8 cellular contexts compared by ENCODE assay signal in the genomic region with DNA sequence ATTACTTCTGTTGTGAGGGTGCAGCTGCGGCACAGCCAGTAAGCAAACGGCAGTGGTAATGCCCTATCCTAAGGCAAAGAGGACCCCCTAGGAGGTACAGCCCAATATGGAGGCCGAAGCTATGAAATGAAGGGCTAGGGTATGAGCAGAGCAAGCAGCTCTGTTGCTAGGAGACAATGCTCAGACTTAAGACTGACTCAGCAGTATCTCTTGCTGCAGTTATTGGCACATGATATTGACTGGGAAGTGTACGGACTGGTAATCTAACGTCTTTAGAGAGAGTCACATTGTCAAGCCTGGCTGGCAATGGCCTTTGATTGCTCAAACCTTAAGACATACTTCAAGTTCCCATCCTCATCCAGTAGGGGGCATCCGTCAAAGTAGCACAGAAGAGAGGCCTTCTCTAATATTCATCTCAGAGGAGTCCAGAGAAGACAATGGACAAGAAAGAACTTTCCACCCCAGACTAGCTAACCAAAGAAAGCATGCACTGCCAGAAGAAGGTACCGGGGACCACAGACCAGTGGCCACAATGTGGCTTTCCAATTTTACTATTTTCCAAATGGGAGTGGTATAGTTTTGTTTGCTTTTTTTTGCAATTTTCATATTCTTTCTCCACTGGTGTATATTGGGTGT. TPM values are rescaled to one million over a fixed set of nuclear protein-coding genes. Genes with fewer than 3 reads are reported as not detected.
DNase-seq lines count a peak whose midpoint lies in the region; ATAC-seq and TF ChIP-seq lines count a peak whose summit lies in the region.

No MANE protein-coding gene starts in this region.

- ATAC-seq in GM21381 (IDR thresholded peaks at IDR 0.05; ENCODE audit: unreplicated experiment), result no peak
- ATAC-seq in activated T-helper 17 cell treated with anti-CD3 and anti-CD28 coated beads, Interleukin-2, amount 50 U/mL, for 72 hours (replicated peaks), result no peak

- no peak overlapping the region for H3K4me3 Mint-ChIP-seq in mesothelial cell of epicardium
- H3K4me3 Mint-ChIP-seq in activated T-helper 17 cell treated with anti-CD3 and anti-CD28 coated beads, Interleukin-2, amount 50 U/mL, for 72 hours, result no peak overlapping the region

- no peaks in the 10 kb centered on the region for H3K9me3 Mint-ChIP-seq in mesothelial cell of epicardium
- no peaks in the 10 kb centered on the region for H3K9me3 Mint-ChIP-seq in activated T-helper 17 cell treated with anti-CD3 and anti-CD28 coated beads, Interleukin-2, amount 50 U/mL, for 72 hours

- H3K27me3 Mint-ChIP-seq in mesothelial cell of epicardium (ENCODE audit: low read depth), result peaks cover 36% of the 10 kb centered on the region
- H3K27me3 Mint-ChIP-seq in activated T-helper 17 cell treated with anti-CD3 and anti-CD28 coated beads, Interleukin-2, amount 50 U/mL, for 72 hours, result peaks cover 4% of the 10 kb centered on the region

- no peaks in the 10 kb centered on the region for H3K36me3 Mint-ChIP-seq in mesothelial cell of epicardium
- no peaks in the 10 kb centered on the region for H3K36me3 Mint-ChIP-seq in activated T-helper 17 cell treated with anti-CD3 and anti-CD28 coated beads, Interleukin-2, amount 50 U/mL, for 72 hours (ENCODE audit: low read depth)

- peak; percentile 64; the same call in 1 of the 2 replicates for TF ChIP-seq CTCF in GM12874 (IDR thresholded peaks at IDR 0.05; ENCODE audit: insufficient read depth, low read depth, low read length)
- peak; percentile 70 for TF ChIP-seq CTCF in mesothelial cell of epicardium (IDR thresholded peaks at IDR 0.05; ENCODE audit: unreplicated experiment)

- no peak overlapping the region for H3K27ac Mint-ChIP-seq in mesothelial cell of epicardium
- H3K27ac Mint-ChIP-seq in activated T-helper 17 cell treated with anti-CD3 and anti-CD28 coated beads, Interleukin-2, amount 50 U/mL, for 72 hours, result no peak overlapping the region

- H3K4me1 Mint-ChIP-seq in mesothelial cell of epicardium, result no peaks in the 10 kb centered on the region
- H3K4me1 Mint-ChIP-seq in activated T-helper 17 cell treated with anti-CD3 and anti-CD28 coated beads, Interleukin-2, amount 50 U/mL, for 72 hours, result no peaks in the 10 kb centered on the region

- peak; percentile 70 for DNase-seq in AG20443 (ENCODE audit: low spot score)
- peak; percentile 77 for DNase-seq in NCI-H82 (lab: John Stamatoyannopoulos, UW)
- peak; percentile 42 for DNase-seq in cerebellar cortex (ENCODE audit: low spot score)
- no peak for DNase-seq in mesothelial cell of epicardium (ENCODE audit: low spot score in 2 of 2, unreplicated experiment in 2 of 2)
- no peak for DNase-seq in cerebellar nuclear complex (lab: John Stamatoyannopoulos, UW)

RNA-seq across cellular contexts. Expression of a gene that starts 37.0 kb away (rescaled TPM):
- total RNA-seq in mesothelial cell of epicardium, result not detected in 3 replicates
- under 1 TPM in 1 of 2 donors, not detected in 1; 0.08 TPM for total RNA-seq in activated T-helper 17 cell treated with anti-CD3 and anti-CD28 coated beads, Interleukin-2, amount 50 U/mL, for 72 hours

Comparison
In these comparisons a context has a peak if more than half of its experiments do, and no peak if none do; other contexts are left out.
1. DNase-seq: peak in AG20443 (single experiment), NCI-H82 (single experiment) and cerebellar cortex (single experiment); none in mesothelial cell of epicardium (0 of 2) and cerebellar nuclear complex (0 of 2).